ENCODE assay signal across 9 cellular contexts in genomic region chr2:84817239-84817655, GRCh38.
DNase-seq lines count a peak whose midpoint lies in the region; ATAC-seq and TF ChIP-seq lines count a peak whose summit lies in the region.
"Had no signal": no experiment of that assay in that cellular context is flagged by ENCODE, and none has a peak within 500 bp of the region (broad histone marks: within the 10 kb centered on the region; RNA-seq: fewer than 3 reads in every experiment).

No MANE protein-coding gene starts in this region.

- DNase-seq in activated T-helper 1 cell treated with anti-CD3 and anti-CD28 coated beads, Interleukin-12 subunit alpha, Interleukin-12 subunit beta, Interleukin-2, Interleukin-4 antibody, amounts not matched to agents 30 ng/mL and 10 ng/mL and 1 ng/mL, durations not matched to agents 14 hours and 24 hours and 36 hours (ENCODE audit: low spot score), result no peak
- DNase-seq in GOT3 (lab: John Stamatoyannopoulos, UW), result no peak
- DNase-seq in cerebellar cortex (ENCODE audit: low spot score), result no peak
- no peak for DNase-seq in cortex of kidney (lab: John Stamatoyannopoulos, UW)
- no peak for DNase-seq in CD14-positive monocyte (ENCODE audit: low spot score)
- DNase-seq: activated CD8-positive, alpha-beta memory T cell treated with anti-CD3 and anti-CD28 coated beads, Interleukin-2, amount 50 U/mL, for 4 hours had no signal

- intact Hi-C loops in activated T-helper 1 cell treated with anti-CD3 and anti-CD28 coated beads, Interleukin-12 subunit alpha, Interleukin-12 subunit beta, Interleukin-2, Interleukin-4 antibody, amounts not matched to agents 30 ng/mL and 10 ng/mL and 1 ng/mL, durations not matched to agents 14 hours and 24 hours and 36 hours (cut with micrococcal nuclease), result loop anchor here (1.0 to 2.0 kb wide), 8 partner anchors 16 to 322 kb away; partner anchors contain the start of gene TMSB10
- intact Hi-C loops in CD14-positive monocyte (cut with micrococcal nuclease), result no loop called here

- ATAC-seq in GM18508 (IDR thresholded peaks at IDR 0.05; ENCODE audit: insufficient read depth, unreplicated experiment) (peak; percentile 91), GM19438 (IDR thresholded peaks at IDR 0.05; ENCODE audit: low read depth, unreplicated experiment) (peak; percentile 86), HG03039 (IDR thresholded peaks at IDR 0.05; ENCODE audit: unreplicated experiment) (peak; percentile 92)

- peaks cover 29% of the 10 kb centered on the region for H3K4me1 Mint-ChIP-seq in activated T-helper 1 cell treated with anti-CD3 and anti-CD28 coated beads, Interleukin-12 subunit alpha, Interleukin-12 subunit beta, Interleukin-2, Interleukin-4 antibody, amounts not matched to agents 30 ng/mL and 10 ng/mL and 1 ng/mL, durations not matched to agents 14 hours and 24 hours and 36 hours (ENCODE audit: low read depth)
- peaks cover 19% of the 10 kb centered on the region for H3K4me1 Mint-ChIP-seq in CD14-positive monocyte

- TF ChIP-seq CTCF in CD14-positive monocyte (IDR thresholded peaks at IDR 0.05), result no peak

- H3K27ac Mint-ChIP-seq in activated T-helper 1 cell treated with anti-CD3 and anti-CD28 coated beads, Interleukin-12 subunit alpha, Interleukin-12 subunit beta, Interleukin-2, Interleukin-4 antibody, amounts not matched to agents 30 ng/mL and 10 ng/mL and 1 ng/mL, durations not matched to agents 14 hours and 24 hours and 36 hours, result peak overlapping the region; percentile 45
- peak overlapping the region in 1 of 7 donors; percentile 6 for H3K27ac Mint-ChIP-seq in CD14-positive monocyte

- H3K4me3 Mint-ChIP-seq in activated T-helper 1 cell treated with anti-CD3 and anti-CD28 coated beads, Interleukin-12 subunit alpha, Interleukin-12 subunit beta, Interleukin-2, Interleukin-4 antibody, amounts not matched to agents 30 ng/mL and 10 ng/mL and 1 ng/mL, durations not matched to agents 14 hours and 24 hours and 36 hours, result no peak overlapping the region
- no peak overlapping the region for H3K4me3 Mint-ChIP-seq in CD14-positive monocyte

- H3K9me3 Mint-ChIP-seq in activated T-helper 1 cell treated with anti-CD3 and anti-CD28 coated beads, Interleukin-12 subunit alpha, Interleukin-12 subunit beta, Interleukin-2, Interleukin-4 antibody, amounts not matched to agents 30 ng/mL and 10 ng/mL and 1 ng/mL, durations not matched to agents 14 hours and 24 hours and 36 hours, result peaks cover 3% of the 10 kb centered on the region
- H3K9me3 Mint-ChIP-seq in CD14-positive monocyte, result no peaks in the 10 kb centered on the region

- peaks cover 15% of the 10 kb centered on the region for H3K36me3 Mint-ChIP-seq in activated T-helper 1 cell treated with anti-CD3 and anti-CD28 coated beads, Interleukin-12 subunit alpha, Interleukin-12 subunit beta, Interleukin-2, Interleukin-4 antibody, amounts not matched to agents 30 ng/mL and 10 ng/mL and 1 ng/mL, durations not matched to agents 14 hours and 24 hours and 36 hours (ENCODE audit: low read depth)
- H3K36me3 Mint-ChIP-seq in CD14-positive monocyte, result no peaks in the 10 kb centered on the region

- no peaks in the 10 kb centered on the region for H3K27me3 Mint-ChIP-seq in activated T-helper 1 cell treated with anti-CD3 and anti-CD28 coated beads, Interleukin-12 subunit alpha, Interleukin-12 subunit beta, Interleukin-2, Interleukin-4 antibody, amounts not matched to agents 30 ng/mL and 10 ng/mL and 1 ng/mL, durations not matched to agents 14 hours and 24 hours and 36 hours (ENCODE audit: insufficient read depth)
- H3K27me3 Mint-ChIP-seq in CD14-positive monocyte (ENCODE audit: low read depth in 3 of 3), result peaks cover 0 to 6% (median 4%) of the 10 kb centered on the region in 3 donors
